22 cellular contexts compared by ENCODE assay signal in the genomic region with DNA sequence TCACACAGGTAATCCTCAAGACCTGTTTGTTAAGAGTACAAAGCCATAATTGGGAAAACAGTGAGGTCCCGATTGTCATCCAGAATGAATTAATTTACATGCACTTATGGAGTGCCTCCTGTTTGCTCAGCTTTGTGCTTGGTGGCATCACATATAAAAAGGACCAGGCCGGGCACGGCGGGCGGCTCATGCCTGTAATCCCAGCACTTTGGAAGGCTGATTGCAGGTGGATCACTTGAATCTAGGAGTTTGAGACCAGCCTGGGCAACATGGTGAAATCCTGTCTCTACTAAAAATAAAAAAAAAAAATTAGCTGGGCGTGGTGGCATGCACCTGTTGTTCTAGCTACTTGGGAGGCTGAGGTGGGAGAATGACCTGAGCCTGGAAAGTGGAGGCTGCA.
"Had no signal": no experiment of that assay in that cellular context is flagged by ENCODE, and none has a peak within 500 bp of the region (broad histone marks: within the 10 kb centered on the region; RNA-seq: fewer than 3 reads in every experiment).

No MANE protein-coding gene starts in this region.

- ATAC-seq: effector memory CD8-positive, alpha-beta T cell; mucosa of descending colon; natural killer cell treated with Interleukin-12 subunit alpha and Interleukin-12 subunit beta and Interleukin-15 and Interleukin-18, amount 100 ng/mL, for 72 hours; sciatic nerve; stimulated activated naive B cell treated with anti-CD40 and anti-IgM and Interleukin-4, amounts not matched to agents 10 μg/mL and 1 μg/mL and 100 μg/mL, for 72 hours; upper lobe of right lung had no signal

- H3K27me3 Mint-ChIP-seq: naive B cell; stimulated activated naive CD8-positive, alpha-beta T cell treated with anti-CD3 and anti-CD28 coated beads, Interleukin-15, Interleukin-2, amounts not matched to agents 100 ng/mL and 50 ng/mL, for 24 hours had no signal

- H3K27me3 ChIP-seq: neutrophil, right atrium auricular region, transverse colon, upper lobe of right lung, uterus had no signal

- H3K9me3 Mint-ChIP-seq: effector memory CD8-positive, alpha-beta T cell; mesothelial cell of epicardium; naive B cell; natural killer cell treated with Interleukin-12 subunit alpha and Interleukin-12 subunit beta and Interleukin-15 and Interleukin-18, amount 100 ng/mL, for 72 hours; neural crest cell; stimulated activated naive B cell treated with anti-CD40 and anti-IgM and Interleukin-4, amounts not matched to agents 10 μg/mL and 1 μg/mL and 100 μg/mL, for 72 hours; stimulated activated naive CD8-positive, alpha-beta T cell treated with anti-CD3 and anti-CD28 coated beads, Interleukin-15, Interleukin-2, amounts not matched to agents 100 ng/mL and 50 ng/mL, for 24 hours had no signal

- H3K36me3 ChIP-seq: neutrophil, right atrium auricular region, thoracic aorta, transverse colon, upper lobe of right lung, uterus had no signal

- H3K4me3 Mint-ChIP-seq: effector memory CD8-positive, alpha-beta T cell; mesothelial cell of epicardium; natural killer cell treated with Interleukin-12 subunit alpha and Interleukin-12 subunit beta and Interleukin-15 and Interleukin-18, amount 100 ng/mL, for 72 hours; neural crest cell; stimulated activated naive B cell treated with anti-CD40 and anti-IgM and Interleukin-4, amounts not matched to agents 10 μg/mL and 1 μg/mL and 100 μg/mL, for 72 hours; stimulated activated naive CD8-positive, alpha-beta T cell treated with anti-CD3 and anti-CD28 coated beads, Interleukin-15, Interleukin-2, amounts not matched to agents 100 ng/mL and 50 ng/mL, for 24 hours had no signal

- DNase-seq: dermis blood vessel endothelial cell; effector memory CD8-positive, alpha-beta T cell; hypothalamus; mesenchymal stem cell; mucosa of descending colon; naive B cell; stimulated activated naive B cell treated with anti-CD40 and anti-IgM and Interleukin-4, amounts not matched to agents 10 μg/mL and 1 μg/mL and 100 μg/mL, for 72 hours; transverse colon; upper lobe of right lung; uterus had no signal

- H3K9me3 ChIP-seq: mucosa of descending colon, neutrophil, right atrium auricular region, thoracic aorta, transverse colon, upper lobe of right lung, uterus had no signal

- H3K4me3 ChIP-seq: coronary artery, lung, mucosa of descending colon, right atrium auricular region, thoracic aorta, transverse colon, upper lobe of right lung, uterus had no signal

- H3K9ac ChIP-seq: parathyroid adenoma had no signal

- H3K27ac Mint-ChIP-seq: effector memory CD8-positive, alpha-beta T cell; mesothelial cell of epicardium; naive B cell; natural killer cell treated with Interleukin-12 subunit alpha and Interleukin-12 subunit beta and Interleukin-15 and Interleukin-18, amount 100 ng/mL, for 72 hours; progenitor cell of endocrine pancreas; stimulated activated naive CD8-positive, alpha-beta T cell treated with anti-CD3 and anti-CD28 coated beads, Interleukin-15, Interleukin-2, amounts not matched to agents 100 ng/mL and 50 ng/mL, for 24 hours had no signal

- H3K27ac ChIP-seq: neutrophil, parathyroid adenoma, upper lobe of right lung had no signal

- H3K36me3 Mint-ChIP-seq: mesothelial cell of epicardium; naive B cell; natural killer cell treated with Interleukin-12 subunit alpha and Interleukin-12 subunit beta and Interleukin-15 and Interleukin-18, amount 100 ng/mL, for 72 hours; stimulated activated naive B cell treated with anti-CD40 and anti-IgM and Interleukin-4, amounts not matched to agents 10 μg/mL and 1 μg/mL and 100 μg/mL, for 72 hours had no signal

- H3K4me1 ChIP-seq: parathyroid adenoma, uterus had no signal
